In the genomic region with DNA sequence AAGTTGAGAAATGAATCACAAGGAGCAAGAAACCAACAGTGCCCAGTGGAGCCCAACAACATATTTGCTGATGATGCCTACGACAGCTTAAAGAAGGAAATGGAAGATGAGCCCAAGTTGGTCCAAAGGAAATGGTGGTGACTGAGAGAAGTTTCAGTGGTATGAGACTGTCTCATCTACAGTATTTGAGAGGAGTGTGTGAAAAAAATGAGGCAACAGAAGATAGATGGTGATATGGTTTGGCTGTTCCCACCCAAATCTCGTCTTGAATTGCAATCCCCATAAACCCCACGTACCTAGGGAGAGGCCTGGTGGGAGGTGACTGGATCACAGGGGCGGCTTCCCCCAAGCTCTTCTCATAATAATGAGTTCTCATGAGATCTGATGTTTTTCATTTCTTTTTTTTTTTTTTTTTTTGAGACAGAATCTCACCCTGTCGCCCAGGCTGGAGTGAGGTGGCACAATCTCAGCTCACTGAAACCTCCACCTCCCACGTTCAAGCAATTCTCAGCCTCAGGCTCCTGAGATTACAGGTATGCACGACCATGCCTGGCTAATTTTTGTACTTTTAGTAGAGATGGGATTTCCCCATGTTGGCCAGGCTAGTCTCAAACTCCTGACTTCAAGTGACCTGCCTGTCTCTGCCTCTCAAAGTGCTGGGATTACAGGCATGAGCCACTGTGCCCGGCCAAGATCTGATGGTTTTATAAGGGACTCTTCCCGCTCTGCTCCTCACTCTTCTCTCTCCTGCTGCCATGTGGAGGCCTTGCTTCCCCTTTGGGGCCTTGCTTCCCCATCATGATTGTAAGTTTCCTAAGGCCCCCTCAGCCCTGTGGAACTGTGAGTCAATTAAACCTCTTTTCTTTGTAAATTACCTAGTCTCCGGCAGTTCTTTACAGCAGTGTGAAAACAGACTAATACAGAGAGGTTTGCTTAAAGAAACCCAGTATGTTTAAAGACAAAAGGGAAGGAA, we compare ENCODE assay signal across 8 cellular contexts. TPM values are rescaled to one million over a fixed set of nuclear protein-coding genes. Genes with fewer than 3 reads are reported as not detected.
A peak's percentile ranks its signal among the peaks of the same experiment; 100 is the strongest.
DNase-seq lines count a peak whose midpoint lies in the region; ATAC-seq and TF ChIP-seq lines count a peak whose summit lies in the region.

No MANE protein-coding gene starts in this region.

- H2BK15ac ChIP-seq in mesenchymal stem cell (ENCODE audit: low read depth, poor library complexity, severe bottlenecking), result no peak overlapping the region

- H3K4me3 ChIP-seq in breast epithelium, result no peak overlapping the region
- no peak overlapping the region for H3K4me3 ChIP-seq in mesenchymal stem cell (ENCODE audit: insufficient read depth in 1 of 2, low read depth in 1 of 2, low read length in 2 of 2)

- no peaks in the 10 kb centered on the region for H3K4me1 ChIP-seq in breast epithelium
- H3K4me1 ChIP-seq in mesenchymal stem cell (ENCODE audit: control insufficient read depth, insufficient read depth, low read depth, low read length), result no peaks in the 10 kb centered on the region

- H3K9ac ChIP-seq in mesenchymal stem cell (ENCODE audit: low read length), result no peak overlapping the region

- H3K27me3 ChIP-seq in breast epithelium (no peaks in the 10 kb centered on the region), mesenchymal stem cell (ENCODE audit: control insufficient read depth in 1 of 2, insufficient read depth in 1 of 2, low read length in 2 of 2) (no peaks in the 10 kb centered on the region)

- H3K27me3 Mint-ChIP-seq in MCF 10A (ENCODE audit: insufficient read depth, unreplicated experiment), result no peaks in the 10 kb centered on the region
- H3K27me3 Mint-ChIP-seq in activated T-helper 17 cell treated with anti-CD3 and anti-CD28 coated beads, Interleukin-2, amount 50 U/mL, for 72 hours, result no peaks in the 10 kb centered on the region

- WGBS in mesenchymal stem cell, result 92% methylated on average over 5 of the region's 10 CpGs

- no peaks in the 10 kb centered on the region for H3K9me3 ChIP-seq in breast epithelium
- no peaks in the 10 kb centered on the region for H3K9me3 ChIP-seq in mesenchymal stem cell (ENCODE audit: control insufficient read depth, low read length)

- H3K4me1 Mint-ChIP-seq in MCF 10A (ENCODE audit: insufficient read depth, unreplicated experiment), result no peaks in the 10 kb centered on the region
- H3K4me1 Mint-ChIP-seq in activated T-helper 17 cell treated with anti-CD3 and anti-CD28 coated beads, Interleukin-2, amount 50 U/mL, for 72 hours, result peaks cover 25% of the 10 kb centered on the region

- H3K14ac ChIP-seq in mesenchymal stem cell (ENCODE audit: low read length in 2 of 2), result no peak overlapping the region

- H3K27ac ChIP-seq in breast epithelium (no peak overlapping the region), mesenchymal stem cell (ENCODE audit: low read length, poor library complexity, severe bottlenecking) (no peak overlapping the region)

- H3K4me3 Mint-ChIP-seq in MCF 10A (ENCODE audit: unreplicated experiment), result no peak overlapping the region
- peak overlapping the region; percentile 24 for H3K4me3 Mint-ChIP-seq in activated T-helper 17 cell treated with anti-CD3 and anti-CD28 coated beads, Interleukin-2, amount 50 U/mL, for 72 hours

- no peaks in the 10 kb centered on the region for H3K9me3 Mint-ChIP-seq in MCF 10A (ENCODE audit: unreplicated experiment)
- H3K9me3 Mint-ChIP-seq in activated T-helper 17 cell treated with anti-CD3 and anti-CD28 coated beads, Interleukin-2, amount 50 U/mL, for 72 hours, result no peaks in the 10 kb centered on the region

- no peak overlapping the region for H2AK5ac ChIP-seq in mesenchymal stem cell (ENCODE audit: low read length, severe bottlenecking)

- TF ChIP-seq POLR2A in breast epithelium (IDR thresholded peaks at IDR 0.05), result no peak

- no peak overlapping the region for H3K23ac ChIP-seq in mesenchymal stem cell (ENCODE audit: low read length in 2 of 2)

- no peak overlapping the region for H3K18ac ChIP-seq in mesenchymal stem cell (ENCODE audit: low read depth in 1 of 2, low read length in 2 of 2)

- no peak overlapping the region for H2BK5ac ChIP-seq in mesenchymal stem cell (ENCODE audit: low read depth, low read length, poor library complexity, severe bottlenecking)

- no peak overlapping the region for H2BK120ac ChIP-seq in mesenchymal stem cell (ENCODE audit: low read depth, low read length)

- no peak overlapping the region for H2BK12ac ChIP-seq in mesenchymal stem cell (ENCODE audit: low read length in 2 of 2)

- no peak overlapping the region for H3K4ac ChIP-seq in mesenchymal stem cell (ENCODE audit: low read depth in 1 of 2, low read length in 2 of 2)

- TF ChIP-seq CTCF in MCF 10A (IDR thresholded peaks at IDR 0.05; ENCODE audit: unreplicated experiment) (no peak), breast epithelium (IDR thresholded peaks at IDR 0.05) (no peak)

- H2AFZ ChIP-seq in mesenchymal stem cell (ENCODE audit: low read depth, low read length), result no peak overlapping the region

- POLR2A ChIA-PET in MCF 10A (lab: Yijun Ruan, JAX), result interaction anchor here (0.6 to 1.1 kb wide), 2 partner anchors 10 to 531 kb away, joined by 3 read pairs; no protein-coding TSS in a partner anchor

- CTCF ChIA-PET in MCF 10A (lab: Yijun Ruan, JAX), result interaction anchor here (0.5 to 1.2 kb wide), 4 partner anchors 9 to 262 kb away, joined by 3 to 4 read pairs (median 4); no protein-coding TSS in a partner anchor

- ATAC-seq in HG03095 (IDR thresholded peaks at IDR 0.05; ENCODE audit: unreplicated experiment) (peak; percentile 67), left lobe of liver (no peak)
- peak; percentile 91 for ATAC-seq in activated T-helper 17 cell treated with anti-CD3 and anti-CD28 coated beads, Interleukin-2, amount 50 U/mL, for 72 hours (replicated peaks)
- peak; percentile 91 for ATAC-seq in stimulated activated naive CD8-positive, alpha-beta T cell treated with anti-CD3 and anti-CD28 coated beads, Interleukin-15, Interleukin-2, amounts not matched to agents 100 U/mL and 50 U/mL, for 24 hours

- H3K36me3 Mint-ChIP-seq in MCF 10A (ENCODE audit: insufficient read depth, unreplicated experiment), result peaks cover 30% of the 10 kb centered on the region
- peaks cover 54% of the 10 kb centered on the region for H3K36me3 Mint-ChIP-seq in activated T-helper 17 cell treated with anti-CD3 and anti-CD28 coated beads, Interleukin-2, amount 50 U/mL, for 72 hours (ENCODE audit: low read depth)

- no peak overlapping the region for H4K91ac ChIP-seq in mesenchymal stem cell (ENCODE audit: low read length)

- H3K36me3 ChIP-seq in breast epithelium (no peaks in the 10 kb centered on the region), mesenchymal stem cell (ENCODE audit: control insufficient read depth in 1 of 2, insufficient read depth in 2 of 2, low read depth in 1 of 2, low read length in 2 of 2) (peaks cover 3 to 76% of the 10 kb centered on the region in 2 experiments)

- no peak overlapping the region for H3K4me2 ChIP-seq in mesenchymal stem cell (ENCODE audit: low read length, poor library complexity, severe bottlenecking)

- intact Hi-C loops in MCF 10A (cut with micrococcal nuclease) (no loop called here), breast epithelium (cut with DNase I; ENCODE audit: low total_unique reads) (no loop called here)

- peak overlapping the region; percentile 20 for H3K27ac Mint-ChIP-seq in MCF 10A (ENCODE audit: low read depth, unreplicated experiment)
- peak overlapping the region; percentile 84 for H3K27ac Mint-ChIP-seq in activated T-helper 17 cell treated with anti-CD3 and anti-CD28 coated beads, Interleukin-2, amount 50 U/mL, for 72 hours

- peaks cover 16% of the 10 kb centered on the region for H3K79me1 ChIP-seq in mesenchymal stem cell (replicated peaks; ENCODE audit: low read length, poor library complexity, severe bottlenecking)

- H4K8ac ChIP-seq in mesenchymal stem cell (ENCODE audit: low read length), result no peak overlapping the region

- DNase-seq in MCF 10A (ENCODE audit: unreplicated experiment) (no peak), breast epithelium (ENCODE audit: low spot score in 2 of 2) (no peak), mesenchymal stem cell (no peak), left lobe of liver (ENCODE audit: low spot score) (no peak), NCI-H1694 (lab: John Stamatoyannopoulos, UW) (no peak)
- DNase-seq in stimulated activated naive CD8-positive, alpha-beta T cell treated with anti-CD3 and anti-CD28 coated beads, Interleukin-15, Interleukin-2, amounts not matched to agents 100 U/mL and 50 U/mL, for 24 hours, result peak; percentile 59

- BruUV-seq in MCF 10A (replicated peaks; lab: Mats Ljungman, UMichigan), result no TSS peak

RNA-seq across cellular contexts. Expression of gene EFCAB9, which starts 30.2 kb away (rescaled TPM):
- not detected in 2 replicates for total RNA-seq in MCF 10A (2022)
- not detected for total RNA-seq in breast epithelium
- total RNA-seq in activated T-helper 17 cell treated with anti-CD3 and anti-CD28 coated beads, Interleukin-2, amount 50 U/mL, for 72 hours, result not detected
- not detected for polyA plus RNA-seq in mesenchymal stem cell (2013, experiment 1 of 2)
- not detected for polyA plus RNA-seq in mesenchymal stem cell (2013, experiment 2 of 2)
- total RNA-seq in left lobe of liver, result not detected

RNA-seq across cellular contexts. Expression of gene STK10, which starts 36.2 kb away (rescaled TPM):
- total RNA-seq in MCF 10A (2022) (46.5 and 49.9 TPM in 2 replicates), breast epithelium (10 to 100 TPM; 17.1 to 32.5 (median 23.3) TPM), left lobe of liver (9.1 TPM)
- total RNA-seq in activated T-helper 17 cell treated with anti-CD3 and anti-CD28 coated beads, Interleukin-2, amount 50 U/mL, for 72 hours, result 100 to 1,000 TPM; 140 to 158 TPM
- polyA plus RNA-seq in mesenchymal stem cell (2013, experiment 1 of 2), result 23.9 TPM
- 21.2 TPM for polyA plus RNA-seq in mesenchymal stem cell (2013, experiment 2 of 2)

RNA-seq across cellular contexts. Expression of gene UBTD2, which starts 59.4 kb away (rescaled TPM):
- total RNA-seq in MCF 10A (2022), result 23.3 and 24.1 TPM in 2 replicates
- 10 to 100 TPM; 21.8 to 32.3 (median 27.9) TPM for total RNA-seq in breast epithelium
- 1 to 10 TPM; 7.7 to 8.3 TPM for total RNA-seq in activated T-helper 17 cell treated with anti-CD3 and anti-CD28 coated beads, Interleukin-2, amount 50 U/mL, for 72 hours
- polyA plus RNA-seq in mesenchymal stem cell (2013, experiment 1 of 2), result 18.3 TPM
- 19.3 TPM for polyA plus RNA-seq in mesenchymal stem cell (2013, experiment 2 of 2)
- total RNA-seq in left lobe of liver, result 7.1 TPM
